17 cellular contexts compared by ENCODE assay signal in the genomic region with DNA sequence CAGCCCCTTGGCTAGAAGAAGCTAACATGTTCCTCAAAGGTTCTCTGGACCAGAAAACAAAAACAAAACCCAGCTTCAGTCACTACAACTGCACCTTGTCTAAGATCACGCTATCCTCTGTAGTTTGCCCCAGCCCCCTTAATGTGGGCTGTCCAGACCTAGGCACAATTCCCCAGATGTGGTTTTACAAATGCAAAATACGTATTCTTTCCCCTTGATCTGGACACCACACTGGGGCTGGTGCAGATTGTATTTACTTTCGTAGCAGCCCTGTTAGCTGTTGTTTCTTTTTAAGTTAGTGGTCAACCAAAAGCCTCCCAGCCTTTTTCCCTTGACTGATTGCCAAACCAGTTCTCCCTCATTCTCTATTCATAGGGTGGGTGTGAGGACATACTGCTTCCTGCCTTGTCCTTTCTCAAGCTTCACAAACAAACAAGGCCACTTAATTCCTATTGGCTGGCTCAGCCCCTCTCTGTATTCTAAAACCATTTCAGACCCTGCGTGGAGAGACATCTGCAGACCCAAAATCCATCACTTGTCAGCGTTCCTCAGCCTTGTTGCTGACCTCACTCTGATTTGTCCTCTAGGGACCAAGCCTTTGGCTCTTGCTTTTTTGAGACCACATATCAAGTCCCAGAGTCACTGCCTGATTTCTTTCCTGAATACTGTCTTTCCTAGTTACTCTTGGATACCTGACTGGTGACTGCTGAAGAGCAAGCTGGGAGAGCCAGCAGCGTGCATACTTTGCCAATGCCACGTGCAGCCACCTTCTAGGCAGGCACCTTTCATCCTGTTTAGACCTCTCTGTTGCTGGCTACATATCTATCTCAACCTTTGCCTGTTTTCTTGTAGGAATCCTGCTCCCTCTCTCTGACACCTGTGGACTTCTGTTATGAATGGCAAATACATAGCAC.
DNase-seq lines count a peak whose midpoint lies in the region; FAIRE-seq lines count a peak whose summit lies in the region.
"Had no signal": no experiment of that assay in that cellular context is flagged by ENCODE, and none has a peak within 500 bp of the region (broad histone marks: within the 10 kb centered on the region; RNA-seq: fewer than 3 reads in every experiment).

No MANE protein-coding gene starts in this region.

- H2AK5ac ChIP-seq in trophoblast cell (ENCODE audit: low read length), result no peak overlapping the region

- no peaks in the 10 kb centered on the region for H3K36me3 ChIP-seq in trophoblast cell (ENCODE audit: control insufficient read depth in 1 of 2, insufficient read depth in 2 of 2, low read length in 2 of 2)
- H3K36me3 ChIP-seq: SJSA1, spleen had no signal

- H3K27ac ChIP-seq in trophoblast cell (ENCODE audit: low read depth, low read length), result peak overlapping the region; percentile 79
- H3K27ac ChIP-seq: SJSA1, spleen had no signal

- peaks cover 2% of the 10 kb centered on the region for H3K9me3 ChIP-seq in trophoblast cell (ENCODE audit: insufficient read depth, low read depth, low read length)
- H3K9me3 ChIP-seq: SJSA1 had no signal

- H3K4me3 ChIP-seq in trophoblast cell (ENCODE audit: low read depth, low read length), result no peak overlapping the region
- H3K4me3 ChIP-seq: SJSA1, spleen had no signal

- H3K9ac ChIP-seq in trophoblast cell (ENCODE audit: low read length), result no peak overlapping the region

- H2BK5ac ChIP-seq in trophoblast cell (ENCODE audit: low read depth, low read length, poor library complexity), result peak overlapping the region; percentile 45

- no peak overlapping the region for H4K12ac ChIP-seq in trophoblast cell (ENCODE audit: low read depth, low read length)

- DNase-seq in H4 (ENCODE audit: low spot score) (peak; percentile 53), NCI-H69 (lab: John Stamatoyannopoulos, UW) (peak; percentile 30), fibroblast of gingiva (ENCODE audit: low read depth) (peak; percentile 42), trophoblast cell (peak; percentile 78 to 89), HTR-8/SVneo (ENCODE audit: insufficient read length, low spot score) (no peak), T1000 (lab: John Stamatoyannopoulos, UW) (no peak), KG1 (lab: John Stamatoyannopoulos, UW) (no peak), T-helper 1 cell (no peak)
- DNase-seq: activated CD4-positive, alpha-beta T cell treated with anti-CD3 and anti-CD28 coated beads for 48 hours; activated naive CD4-positive, alpha-beta T cell treated with Interleukin-2 at 50 U/mL for 16 hours; cortex of kidney; Kasumi-1; midbrain; NCI-H345; spleen had no signal

- WGBS in trophoblast cell (ENCODE audit: extremely low coverage, insufficient coverage, insufficient read length), result no CpG with 5 or more reads among the region's 7 CpGs

- no peak for FAIRE-seq in HTR-8/SVneo (lab: Jason Lieb, UNC)
- FAIRE-seq: GM12892 had no signal

- peaks cover 2% of the 10 kb centered on the region for H3K79me2 ChIP-seq in trophoblast cell (ENCODE audit: control insufficient read depth, insufficient read depth, low read length, poor library complexity)

- no peak overlapping the region for H2AFZ ChIP-seq in trophoblast cell (ENCODE audit: insufficient read depth, low read length, poor library complexity)

- H3K4me1 ChIP-seq in trophoblast cell (ENCODE audit: control insufficient read depth in 1 of 2, insufficient read depth in 2 of 2, low read length in 2 of 2), result peaks cover 21 to 31% of the 10 kb centered on the region in 2 experiments
- H3K4me1 ChIP-seq: SJSA1 had no signal

- H2BK12ac ChIP-seq in trophoblast cell (ENCODE audit: low read length), result peak overlapping the region; percentile 48

- no peak overlapping the region for H3K4ac ChIP-seq in trophoblast cell (ENCODE audit: low read depth, low read length)

- no peaks in the 10 kb centered on the region for H3K27me3 ChIP-seq in trophoblast cell (ENCODE audit: insufficient read depth, low read length)
- H3K27me3 ChIP-seq: SJSA1, spleen had no signal

- H3K18ac ChIP-seq in trophoblast cell (ENCODE audit: low read length), result no peak overlapping the region

- peak overlapping the region; percentile 54 for H4K91ac ChIP-seq in trophoblast cell (ENCODE audit: low read depth, low read length)

- H3K23ac ChIP-seq in trophoblast cell (ENCODE audit: low read length), result no peak overlapping the region

- H4K8ac ChIP-seq in trophoblast cell (ENCODE audit: low read depth, low read length), result peak overlapping the region; percentile 12

- H3K14ac ChIP-seq in trophoblast cell (ENCODE audit: low read length), result peak overlapping the region; percentile 4

- peaks cover 19% of the 10 kb centered on the region for H3K79me1 ChIP-seq in trophoblast cell (ENCODE audit: low read length)

- H3K4me2 ChIP-seq in trophoblast cell (ENCODE audit: low read length), result peak overlapping the region; percentile 46

- peak overlapping the region; percentile 55 for H2BK120ac ChIP-seq in trophoblast cell (ENCODE audit: insufficient read depth, low read length, poor library complexity)

Comparison
In these comparisons a context has a peak if more than half of its experiments do, and no peak if none do; other contexts are left out.
1. DNase-seq: peak in H4 (single experiment), NCI-H69 (single experiment), fibroblast of gingiva (single experiment) and trophoblast cell (2 of 2); none in HTR-8/SVneo (single experiment), T1000 (single experiment), KG1 (single experiment) and T-helper 1 cell (0 of 5).